28 cellular contexts compared by ENCODE assay signal in genomic region chr20:24095303-24095702, GRCh38.
"Had no signal": no experiment of that assay in that cellular context is flagged by ENCODE, and none has a peak within 500 bp of the region (broad histone marks: within the 10 kb centered on the region; RNA-seq: fewer than 3 reads in every experiment).

No MANE protein-coding gene starts in this region.

- H3K27ac Mint-ChIP-seq: naive B cell; natural killer cell; neural progenitor cell; progenitor cell of endocrine pancreas; stimulated activated memory B cell treated with anti-CD40 and anti-IgM and Interleukin-4, amounts not matched to agents 10 μg/mL and 1 μg/mL and 100 μg/mL, for 72 hours; stimulated activated naive CD8-positive, alpha-beta T cell treated with anti-CD3 and anti-CD28 coated beads, Interleukin-15, Interleukin-2, amounts not matched to agents 100 ng/mL and 50 ng/mL, for 24 hours had no signal

- H3K36me3 Mint-ChIP-seq: naive B cell; natural killer cell; neural progenitor cell; stimulated activated memory B cell treated with anti-CD40 and anti-IgM and Interleukin-4, amounts not matched to agents 10 μg/mL and 1 μg/mL and 100 μg/mL, for 72 hours; type B pancreatic cell had no signal

- H3K27me3 ChIP-seq: neural progenitor cell, neutrophil, right atrium auricular region, right lobe of liver, tibial nerve, uterus had no signal

- H3K4me3 ChIP-seq: left lung, lower lobe of right lung, neural progenitor cell, right atrium auricular region, right lobe of liver, smooth muscle cell, tibial nerve, uterus had no signal

- H3K27ac ChIP-seq: left lung, lower lobe of right lung, neural progenitor cell, neutrophil, right atrium auricular region, right lobe of liver, tibial nerve, uterus had no signal

- DNase-seq: hypothalamus; immature natural killer cell; kidney; left colon; left lung; lower lobe of right lung; mesenchymal stem cell; naive B cell; natural killer cell; nephron progenitor cell; occipital lobe; right lobe of liver; stimulated activated CD4-positive, alpha-beta T cell treated with anti-CD3 and anti-CD28 coated beads, Interleukin-1b, Interleukin-23, amount 100 ng/mL, for 48 hours; stimulated activated CD4-positive, alpha-beta T cell treated with anti-CD3 and anti-CD28 coated beads, Interleukin-2, amount 100 ng/mL, for 48 hours; stimulated activated CD4-positive, alpha-beta T cell treated with anti-CD3 and anti-CD28 coated beads, Interleukin-4, amount 100 ng/mL, for 4 hours; stimulated activated CD8-positive, alpha-beta memory T cell treated with anti-CD3 and anti-CD28 coated beads, Interleukin-4, amount 100 ng/mL, for 48 hours; substantia nigra; uterus had no signal

- FAIRE-seq: islet of Langerhans, kidney had no signal

- H3K9me3 Mint-ChIP-seq: immature natural killer cell; naive B cell; natural killer cell; nephron progenitor cell; neural progenitor cell; stimulated activated memory B cell treated with anti-CD40 and anti-IgM and Interleukin-4, amounts not matched to agents 10 μg/mL and 1 μg/mL and 100 μg/mL, for 72 hours; stimulated activated naive CD8-positive, alpha-beta T cell treated with anti-CD3 and anti-CD28 coated beads, Interleukin-15, Interleukin-2, amounts not matched to agents 100 ng/mL and 50 ng/mL, for 24 hours; type B pancreatic cell had no signal

- H3K4me1 ChIP-seq: left lung, lower lobe of right lung, right atrium auricular region, right lobe of liver, tibial nerve, uterus had no signal

- H3K4me1 Mint-ChIP-seq: naive B cell; stimulated activated memory B cell treated with anti-CD40 and anti-IgM and Interleukin-4, amounts not matched to agents 10 μg/mL and 1 μg/mL and 100 μg/mL, for 72 hours had no signal

- H3K9me3 ChIP-seq: left lung, lower lobe of right lung, neutrophil, right atrium auricular region, right lobe of liver, tibial nerve, uterus had no signal

- H3K36me3 ChIP-seq: left lung, lower lobe of right lung, neural progenitor cell, neutrophil, right atrium auricular region, right lobe of liver, tibial nerve, uterus had no signal

- H3K4me3 Mint-ChIP-seq: immature natural killer cell; naive B cell; natural killer cell; nephron progenitor cell; neural progenitor cell; stimulated activated memory B cell treated with anti-CD40 and anti-IgM and Interleukin-4, amounts not matched to agents 10 μg/mL and 1 μg/mL and 100 μg/mL, for 72 hours; stimulated activated naive CD8-positive, alpha-beta T cell treated with anti-CD3 and anti-CD28 coated beads, Interleukin-15, Interleukin-2, amounts not matched to agents 100 ng/mL and 50 ng/mL, for 24 hours had no signal

- ATAC-seq: left colon, left lung, lower lobe of right lung, natural killer cell, right lobe of liver had no signal
